ENCODE assay signal across 14 cellular contexts in the genomic region with DNA sequence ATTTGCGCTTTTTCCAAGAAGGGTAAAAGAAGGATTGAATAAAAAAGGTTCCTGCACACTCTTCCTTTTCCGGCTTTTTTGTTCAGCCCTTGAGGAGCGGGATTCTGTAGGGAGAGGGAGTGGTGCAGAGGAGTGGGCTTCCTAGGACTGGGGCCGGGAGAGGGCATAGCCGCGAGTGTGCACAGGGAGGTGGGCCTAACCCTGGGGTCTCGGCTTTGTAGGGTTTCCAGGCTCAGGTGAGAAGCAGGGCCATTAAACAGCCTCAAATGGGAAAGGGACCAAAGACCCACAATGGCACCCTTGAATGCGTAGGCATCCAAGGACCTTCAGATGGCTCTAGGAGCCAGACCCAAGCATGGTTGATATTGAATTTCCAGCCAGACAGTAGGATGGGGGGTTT. TPM values are rescaled to one million over a fixed set of nuclear protein-coding genes. Genes with fewer than 3 reads are reported as not detected.
A peak's percentile ranks its signal among the peaks of the same experiment; 100 is the strongest.
DNase-seq lines count a peak whose midpoint lies in the region; ATAC-seq and TF ChIP-seq lines count a peak whose summit lies in the region.
"Had no signal": no experiment of that assay in that cellular context is flagged by ENCODE, and none has a peak within 500 bp of the region (broad histone marks: within the 10 kb centered on the region; RNA-seq: fewer than 3 reads in every experiment).

No MANE protein-coding gene starts in this region.

- DNase-seq in right atrium auricular region (ENCODE audit: low spot score) (peak; percentile 48), heart left ventricle (no peak), esophagus muscularis mucosa (ENCODE audit: extremely low spot score) (peak; percentile 47), mesenteric fat pad (ENCODE audit: low spot score) (peak; percentile 53), type B pancreatic cell (ENCODE audit: extremely low spot score, unreplicated experiment) (peak; percentile 51), CD1c-positive myeloid dendritic cell (ENCODE audit: extremely low spot score) (no peak), NCI-H345 treated with DMSO at 0.1 percent for 48 hours (lab: John Stamatoyannopoulos, UW; ENCODE audit: unreplicated experiment) (no peak)
- DNase-seq: 8988T had no signal

- 90 to 96% (median 94%) methylated on average over 8 of the region's 8 CpGs for WGBS in heart left ventricle, 4 donors
- 95% methylated on average over 8 of the region's 8 CpGs for WGBS in esophagus muscularis mucosa

- no peak for ATAC-seq in heart left ventricle
- ATAC-seq in HG02852 (IDR thresholded peaks at IDR 0.05; ENCODE audit: unreplicated experiment): no peak

- TF ChIP-seq POLR2A in heart left ventricle (IDR thresholded peaks at IDR 0.05) (no peak), esophagus muscularis mucosa (IDR thresholded peaks at IDR 0.05; ENCODE audit: low read depth) (no peak)

- no peak for TF ChIP-seq EP300 in esophagus muscularis mucosa (IDR thresholded peaks at IDR 0.05)

- H3K27me3 Mint-ChIP-seq in type B pancreatic cell: peaks cover 28% of the 10 kb centered on the region

- H3K36me3 Mint-ChIP-seq in type B pancreatic cell: no peaks in the 10 kb centered on the region
- H3K36me3 Mint-ChIP-seq: CD4-positive, CD25-positive, alpha-beta regulatory T cell had no signal

- H3K9me3 ChIP-seq in right atrium auricular region: no peaks in the 10 kb centered on the region
- no peaks in the 10 kb centered on the region for H3K9me3 ChIP-seq in heart left ventricle
- no peaks in the 10 kb centered on the region for H3K9me3 ChIP-seq in esophagus muscularis mucosa
- H3K9me3 ChIP-seq: BLaER1 had no signal

- intact Hi-C loops in heart left ventricle (cut with DNase I) (loop anchor here in 8 of 10 donors (2.0 to 10.0 kb wide), 11 partner anchors 104 to 554 kb away; partner anchors contain the start of genes ANAPC13 (in 1 of the 8) and CEP63 (in 1 of the 8)), esophagus muscularis mucosa (cut with DNase I) (loop anchor here (10.0 kb wide), 2 partner anchors 104 to 264 kb away; no protein-coding TSS in a partner anchor)

- H3K27ac Mint-ChIP-seq in type B pancreatic cell: no peak overlapping the region
- H3K27ac Mint-ChIP-seq: CD4-positive, CD25-positive, alpha-beta regulatory T cell; IgD-negative memory B cell had no signal

- no peak overlapping the region for H3K4me3 Mint-ChIP-seq in type B pancreatic cell
- H3K4me3 Mint-ChIP-seq: CD4-positive, CD25-positive, alpha-beta regulatory T cell had no signal

- no peaks in the 10 kb centered on the region for H3K27me3 ChIP-seq in right atrium auricular region
- peaks cover 0 to 3% (median 0%) of the 10 kb centered on the region in 9 donors for H3K27me3 ChIP-seq in heart left ventricle
- no peaks in the 10 kb centered on the region for H3K27me3 ChIP-seq in esophagus muscularis mucosa
- H3K27me3 ChIP-seq: BLaER1 had no signal

- no peaks in the 10 kb centered on the region for H3K36me3 ChIP-seq in right atrium auricular region
- H3K36me3 ChIP-seq in heart left ventricle: no peaks in the 10 kb centered on the region
- no peaks in the 10 kb centered on the region for H3K36me3 ChIP-seq in esophagus muscularis mucosa
- H3K36me3 ChIP-seq: BLaER1 had no signal

- H3K4me3 ChIP-seq in right atrium auricular region: no peak overlapping the region
- no peak overlapping the region for H3K4me3 ChIP-seq in heart left ventricle
- H3K4me3 ChIP-seq in esophagus muscularis mucosa: no peak overlapping the region
- H3K4me3 ChIP-seq: BLaER1, GM12878 had no signal

- peaks cover 14% of the 10 kb centered on the region for H3K4me1 Mint-ChIP-seq in type B pancreatic cell (ENCODE audit: unreplicated experiment)

- no peak for TF ChIP-seq CTCF in right atrium auricular region (IDR thresholded peaks at IDR 0.05)
- no peak for TF ChIP-seq CTCF in heart left ventricle (IDR thresholded peaks at IDR 0.05)
- TF ChIP-seq CTCF in esophagus muscularis mucosa (IDR thresholded peaks at IDR 0.05): no peak
- TF ChIP-seq CTCF in type B pancreatic cell (conservative IDR thresholded peaks at IDR 0.05): no peak

- peaks cover 0 to 11% of the 10 kb centered on the region in 2 donors for H3K4me1 ChIP-seq in right atrium auricular region
- peaks cover 0 to 18% (median 8%) of the 10 kb centered on the region in 12 donors for H3K4me1 ChIP-seq in heart left ventricle
- peaks cover 4 to 17% (median 14%) of the 10 kb centered on the region in 4 donors for H3K4me1 ChIP-seq in esophagus muscularis mucosa

- no peaks in the 10 kb centered on the region for H3K9me3 Mint-ChIP-seq in type B pancreatic cell
- H3K9me3 Mint-ChIP-seq: CD4-positive, CD25-positive, alpha-beta regulatory T cell; IgD-negative memory B cell had no signal

- H3K27ac ChIP-seq in right atrium auricular region (no peak overlapping the region), heart left ventricle (no peak overlapping the region), esophagus muscularis mucosa (replicated peaks in 1 of 4) (no peak overlapping the region)
- H3K27ac ChIP-seq: BLaER1 had no signal

RNA-seq across cellular contexts. Expression of gene RAB6B, which starts 35.4 kb away (rescaled TPM):
- total RNA-seq in right atrium auricular region (10 to 100 TPM in 1 of 2 donors, 1 to 10 TPM in 1; 9.5 to 11.5 TPM), heart left ventricle (10 to 100 TPM; 12.4 to 57.2 (median 44.6) TPM), esophagus muscularis mucosa (10 to 100 TPM in 2 of 4 donors, 1 to 10 TPM in 2; 6.2 to 11.9 (median 10.5) TPM), mesenteric fat pad (64.8 TPM), type B pancreatic cell (ENCODE audit: low replicate concordance) (21.2 and 48.2 TPM in 2 replicates)
- polyA plus RNA-seq in heart left ventricle: 10 to 100 TPM; 15.4 to 23.5 TPM
- total RNA-seq: GM12878, HT-29 had no signal

Comparison
In these comparisons a context has a peak if more than half of its experiments do, and no peak if none do; other contexts are left out.
1. DNase-seq: peak in right atrium auricular region (single experiment), esophagus muscularis mucosa (single experiment), mesenteric fat pad (single experiment) and type B pancreatic cell (single experiment); none in heart left ventricle (0 of 5), CD1c-positive myeloid dendritic cell (single experiment) and NCI-H345 treated with DMSO at 0.1 percent for 48 hours (single experiment).